32 cellular contexts compared by ENCODE assay signal in genomic region chr11:97871816-97872215, GRCh38.
"Had no signal": no experiment of that assay in that cellular context is flagged by ENCODE, and none has a peak within 500 bp of the region (broad histone marks: within the 10 kb centered on the region; RNA-seq: fewer than 3 reads in every experiment).

No MANE protein-coding gene starts in this region.

- H3K27ac Mint-ChIP-seq: activated CD4-positive, alpha-beta T cell treated with anti-CD3 and anti-CD28 coated beads, Interleukin-2, amount 10 ng/mL, durations not matched to agents 7 days and 5 days; activated CD8-positive, alpha-beta T cell treated with anti-CD3 and anti-CD28 coated beads for 36 hours; activated naive CD8-positive, alpha-beta T cell treated with anti-CD3 and anti-CD28 coated beads for 36 hours; activated naive CD8-positive, alpha-beta T cell treated with anti-CD3 and anti-CD28 coated beads, Interleukin-2, amount 50 U/mL, for 24 hours; activated T-helper 17 cell treated with anti-CD3 and anti-CD28 coated beads, Interleukin-2, amount 50 U/mL, for 72 hours; endodermal cell; T-helper 17 cell; T-helper 2 cell treated with Interferon-gamma antibody and Interleukin-4, amounts not matched to agents 5 μg/mL and 100 μg/mL, for 36 hours; WTC11 had no signal

- H3K27me3 ChIP-seq: adrenal gland, body of pancreas, colonic mucosa, esophagus muscularis mucosa, foreskin keratinocyte, gastrocnemius medialis, heart left ventricle had no signal

- H3K4me1 ChIP-seq: adrenal gland, body of pancreas, colonic mucosa, esophagus muscularis mucosa, foreskin keratinocyte, gastrocnemius medialis, heart left ventricle had no signal

- H3K27ac ChIP-seq: adrenal gland, body of pancreas, colonic mucosa, esophagus muscularis mucosa, foreskin keratinocyte, gastrocnemius medialis, heart left ventricle had no signal

- H3K4me1 Mint-ChIP-seq: activated CD4-positive, alpha-beta T cell treated with anti-CD3 and anti-CD28 coated beads, Interleukin-2, amount 10 ng/mL, durations not matched to agents 7 days and 5 days; activated naive CD8-positive, alpha-beta T cell treated with anti-CD3 and anti-CD28 coated beads for 36 hours; activated naive CD8-positive, alpha-beta T cell treated with anti-CD3 and anti-CD28 coated beads, Interleukin-2, amount 50 U/mL, for 24 hours; activated T-helper 17 cell treated with anti-CD3 and anti-CD28 coated beads, Interleukin-2, amount 50 U/mL, for 72 hours; T-helper 17 cell had no signal

- DNase-seq: activated CD4-positive, alpha-beta T cell treated with anti-CD3 and anti-CD28 coated beads for 1 hour; activated CD4-positive, alpha-beta T cell treated with anti-CD3 and anti-CD28 coated beads for 4 hours; activated CD4-positive, alpha-beta T cell treated with anti-CD3 and anti-CD28 coated beads, Interleukin-2, amount 10 ng/mL, durations not matched to agents 7 days and 5 days; activated CD4-positive, alpha-beta T cell treated with anti-CD3 and anti-CD28 coated beads, Interleukin-2, amount 50 U/mL, for 48 hours; activated CD8-positive, alpha-beta memory T cell treated with anti-CD3 and anti-CD28 coated beads for 24 hours; activated CD8-positive, alpha-beta T cell treated with anti-CD3 and anti-CD28 coated beads for 36 hours; activated effector memory CD4-positive, alpha-beta T cell treated with Interleukin-2 at 50 U/mL for 16 hours; activated gamma-delta T cell treated with Interleukin-2 at 50 U/mL for 16 hours; activated naive CD4-positive, alpha-beta T cell treated with anti-CD3 and anti-CD28 coated beads, Interleukin-2, amount 50 U/mL, for 16 hours; activated naive CD4-positive, alpha-beta T cell treated with Interleukin-2 at 50 U/mL for 16 hours; activated naive CD8-positive, alpha-beta T cell treated with anti-CD3 and anti-CD28 coated beads for 36 hours; activated naive CD8-positive, alpha-beta T cell treated with anti-CD3 and anti-CD28 coated beads, Interleukin-2, amount 50 U/mL, for 24 hours; activated T-cell treated with anti-CD3 and anti-CD28 coated beads, Interleukin-2, amount 50 U/mL, for 4 hours; adrenal gland; amygdala; aorta; body of pancreas; caudate nucleus; colonic mucosa; effector memory CD4-positive, alpha-beta T cell; endodermal cell; foreskin keratinocyte; gastrocnemius medialis; glutamatergic neuron; heart left ventricle; T-helper 1 cell; T-helper 17 cell; T1000 had no signal

- ATAC-seq: activated CD8-positive, alpha-beta T cell treated with anti-CD3 and anti-CD28 coated beads for 36 hours; activated naive CD8-positive, alpha-beta T cell treated with anti-CD3 and anti-CD28 coated beads, Interleukin-2, amount 50 U/mL, for 24 hours; activated T-cell treated with anti-CD3 and anti-CD28 coated beads, Interleukin-2, amount 50 U/mL, for 4 hours; activated T-helper 17 cell treated with anti-CD3 and anti-CD28 coated beads, Interleukin-2, amount 50 U/mL, for 72 hours; body of pancreas; foreskin keratinocyte; gastrocnemius medialis; heart left ventricle; T-helper 17 cell; WTC11 had no signal

- H3K27me3 Mint-ChIP-seq: activated CD4-positive, alpha-beta T cell treated with anti-CD3 and anti-CD28 coated beads, Interleukin-2, amount 10 ng/mL, durations not matched to agents 7 days and 5 days; activated CD8-positive, alpha-beta T cell treated with anti-CD3 and anti-CD28 coated beads for 36 hours; activated naive CD8-positive, alpha-beta T cell treated with anti-CD3 and anti-CD28 coated beads for 36 hours; activated naive CD8-positive, alpha-beta T cell treated with anti-CD3 and anti-CD28 coated beads, Interleukin-2, amount 50 U/mL, for 24 hours; activated T-helper 17 cell treated with anti-CD3 and anti-CD28 coated beads, Interleukin-2, amount 50 U/mL, for 72 hours; T-helper 17 cell had no signal

- H3K4me3 Mint-ChIP-seq: activated CD4-positive, alpha-beta T cell treated with anti-CD3 and anti-CD28 coated beads, Interleukin-2, amount 10 ng/mL, durations not matched to agents 7 days and 5 days; activated CD8-positive, alpha-beta T cell treated with anti-CD3 and anti-CD28 coated beads for 36 hours; activated naive CD8-positive, alpha-beta T cell treated with anti-CD3 and anti-CD28 coated beads for 36 hours; activated naive CD8-positive, alpha-beta T cell treated with anti-CD3 and anti-CD28 coated beads, Interleukin-2, amount 50 U/mL, for 24 hours; activated T-cell treated with anti-CD3 and anti-CD28 coated beads, Interleukin-2, amount 50 U/mL, for 4 hours; activated T-helper 17 cell treated with anti-CD3 and anti-CD28 coated beads, Interleukin-2, amount 50 U/mL, for 72 hours; endodermal cell; T-helper 17 cell; T-helper 2 cell treated with Interferon-gamma antibody and Interleukin-4, amounts not matched to agents 5 μg/mL and 100 μg/mL, for 36 hours; WTC11 had no signal

- H3K36me3 Mint-ChIP-seq: activated naive CD8-positive, alpha-beta T cell treated with anti-CD3 and anti-CD28 coated beads for 36 hours; WTC11 had no signal

- H3K9me3 ChIP-seq: adrenal gland, body of pancreas, colonic mucosa, gastrocnemius medialis had no signal

- H3K4me3 ChIP-seq: adrenal gland, body of pancreas, colonic mucosa, esophagus muscularis mucosa, gastrocnemius medialis, heart left ventricle had no signal

- H3K36me3 ChIP-seq: adrenal gland, colonic mucosa, esophagus muscularis mucosa, gastrocnemius medialis, heart left ventricle had no signal
